12 cellular contexts compared by ENCODE assay signal in genomic region chr6:17102258-17102870, GRCh38. TPM values are rescaled to one million over a fixed set of nuclear protein-coding genes. Genes with fewer than 3 reads are reported as not detected.
DNase-seq lines count a peak whose midpoint lies in the region; ATAC-seq, FAIRE-seq and TF ChIP-seq lines count a peak whose summit lies in the region.
"Had no signal": no experiment of that assay in that cellular context is flagged by ENCODE, and none has a peak within 500 bp of the region (broad histone marks: within the 10 kb centered on the region; RNA-seq: fewer than 3 reads in every experiment).

No MANE protein-coding gene starts in this region.

- H3K27me3 ChIP-seq in BJ (ENCODE audit: control insufficient read depth, insufficient read depth, low read length) (peaks cover 5% of the 10 kb centered on the region; the same call in 1 of the 2 replicates), RWPE2 (ENCODE audit: insufficient read depth, poor library complexity, severe bottlenecking) (peaks cover 15% of the 10 kb centered on the region), pancreas (no peaks in the 10 kb centered on the region)

- CTCF ChIA-PET in BJ (lab: Yijun Ruan, JAX): interaction anchor here (1.1 to 1.2 kb wide), 2 partner anchors 8 to 12 kb away, joined by 4 to 5 read pairs; no protein-coding TSS in a partner anchor
- CTCF ChIA-PET in activated CD4-positive, alpha-beta memory T cell treated with anti-CD3 and anti-CD28 coated beads for 36 hours (lab: Charles Lee): no interaction called here

- no peak overlapping the region for H3K27ac ChIP-seq in RWPE2 (ENCODE audit: poor library complexity, severe bottlenecking)
- H3K27ac ChIP-seq in pancreas: peak overlapping the region; percentile 41 to 85 (median 56)

- TF ChIP-seq CTCF in BJ (IDR thresholded peaks at IDR 0.05; ENCODE audit: insufficient read depth, low read depth, low read length) (no peak), RWPE2 (IDR thresholded peaks at IDR 0.05; ENCODE audit: poor library complexity, severe bottlenecking) (no peak), foreskin fibroblast (IDR thresholded peaks at IDR 0.05; ENCODE audit: low read depth, low read length) (no peak), pancreas (IDR thresholded peaks at IDR 0.05) (no peak)

- DNase-seq in BJ (ENCODE audit: low read depth): no peak
- no peak for DNase-seq in RWPE2 (ENCODE audit: low spot score)
- DNase-seq in foreskin fibroblast: no peak
- DNase-seq in pancreas: no peak
- DNase-seq in Ammon's horn (ENCODE audit: low spot score): no peak
- no peak for DNase-seq in activated CD4-positive, alpha-beta memory T cell treated with anti-CD3 and anti-CD28 coated beads for 36 hours
- no peak for DNase-seq in OCI-M2 (lab: John Stamatoyannopoulos, UW; ENCODE audit: unreplicated experiment)
- DNase-seq: DND-41, erythroblast, NCI-H1436 treated with DMSO at 0.1 percent for 48 hours had no signal

- H3K27ac Mint-ChIP-seq in activated CD4-positive, alpha-beta memory T cell treated with anti-CD3 and anti-CD28 coated beads for 36 hours: no peak overlapping the region

- no peaks in the 10 kb centered on the region for H3K9me3 Mint-ChIP-seq in activated CD4-positive, alpha-beta memory T cell treated with anti-CD3 and anti-CD28 coated beads for 36 hours

- H3K4me1 ChIP-seq in RWPE2 (ENCODE audit: insufficient read depth, poor library complexity, severe bottlenecking): no peaks in the 10 kb centered on the region
- peaks cover 9 to 19% (median 16%) of the 10 kb centered on the region in 3 donors for H3K4me1 ChIP-seq in pancreas

- H3K36me3 ChIP-seq in BJ (ENCODE audit: control insufficient read depth, insufficient read depth, low read length) (no peaks in the 10 kb centered on the region), RWPE2 (ENCODE audit: low read depth) (no peaks in the 10 kb centered on the region), pancreas (no peaks in the 10 kb centered on the region)

- peaks cover 49% of the 10 kb centered on the region for H3K27me3 Mint-ChIP-seq in activated CD4-positive, alpha-beta memory T cell treated with anti-CD3 and anti-CD28 coated beads for 36 hours

- H3K4me3 ChIP-seq in BJ (ENCODE audit: low read depth, low read length) (peak overlapping the region; percentile 39), RWPE2 (ENCODE audit: severe bottlenecking) (peak overlapping the region; percentile 37), foreskin fibroblast (ENCODE audit: low read depth in 1 of 2, low read length in 2 of 2) (peak overlapping the region; percentile 46 to 51), pancreas (peak overlapping the region; percentile 33 to 68 (median 58))

- 12 to 13% methylated on average over 23 of the region's 23 CpGs for WGBS in pancreas, 2 donors

- peaks cover 5% of the 10 kb centered on the region for H3K4me1 Mint-ChIP-seq in activated CD4-positive, alpha-beta memory T cell treated with anti-CD3 and anti-CD28 coated beads for 36 hours (ENCODE audit: low read depth)

- no peaks in the 10 kb centered on the region for H3K36me3 Mint-ChIP-seq in activated CD4-positive, alpha-beta memory T cell treated with anti-CD3 and anti-CD28 coated beads for 36 hours

- ATAC-seq in RWPE2 (ENCODE audit: low read depth) (no peak), pancreas (peak; percentile 37 to 58 (median 42))
- no peak for ATAC-seq in activated CD4-positive, CD25-positive, alpha-beta regulatory T cell treated with anti-CD3 and anti-CD28 coated beads, Interleukin-2, amount 50 U/mL, for 24 hours

- H3K4me3 Mint-ChIP-seq in activated CD4-positive, alpha-beta memory T cell treated with anti-CD3 and anti-CD28 coated beads for 36 hours: no peak overlapping the region

- intact Hi-C loops in pancreas (cut with DNase I): no loop called here
- intact Hi-C loops in activated CD4-positive, alpha-beta memory T cell treated with anti-CD3 and anti-CD28 coated beads for 36 hours (cut with micrococcal nuclease): no loop called here

- POLR2A ChIA-PET in BJ (lab: Charles Lee): no interaction called here
- POLR2A ChIA-PET in activated CD4-positive, alpha-beta memory T cell treated with anti-CD3 and anti-CD28 coated beads for 36 hours (lab: Charles Lee): no interaction called here

- FAIRE-seq in pancreas (lab: Jason Lieb, UNC): no peak

- H3K9me3 ChIP-seq in RWPE2 (ENCODE audit: severe bottlenecking): no peaks in the 10 kb centered on the region
- H3K9me3 ChIP-seq in pancreas: no peaks in the 10 kb centered on the region

RNA-seq across cellular contexts. Expression of gene STMND1, which starts 0.5 kb away (rescaled TPM):
- polyA plus RNA-seq in BJ (2011; rRNA removed) (0.05 and 0.16 TPM in 2 replicates), pancreas (1 to 10 TPM; 1.1 to 2.2 TPM)
- not detected in 2 replicates for polyA minus RNA-seq in BJ (2011; rRNA and poly(A)+ RNA removed)
- 1 to 10 TPM in 5 of 6 donors, under 1 TPM in 1; 0.21 to 3.8 (median 1.4) TPM for total RNA-seq in pancreas
- not detected for total RNA-seq in activated CD4-positive, alpha-beta memory T cell treated with anti-CD3 and anti-CD28 coated beads for 36 hours
- total RNA-seq: SK-MEL-5 had no signal

Comparison
In these comparisons a context has a peak if more than half of its experiments do, and no peak if none do; other contexts are left out.
1. ATAC-seq: peak in pancreas (4 of 4); none in RWPE2 (single experiment) and activated CD4-positive, CD25-positive, alpha-beta regulatory T cell treated with anti-CD3 and anti-CD28 coated beads, Interleukin-2, amount 50 U/mL, for 24 hours (0 of 2).
2. Peak in every context shown above with its lines, with median percentiles within 50 percentile points of each other: H3K4me3 ChIP-seq.